15 cellular contexts compared by ENCODE assay signal in genomic region chr4:19026281-19026680, GRCh38.
DNase-seq lines count a peak whose midpoint lies in the region; ATAC-seq and TF ChIP-seq lines count a peak whose summit lies in the region.
"Had no signal": no experiment of that assay in that cellular context is flagged by ENCODE, and none has a peak within 500 bp of the region (broad histone marks: within the 10 kb centered on the region; RNA-seq: fewer than 3 reads in every experiment).

No MANE protein-coding gene starts in this region.

- peak; percentile 60 for DNase-seq in COR-L47 (lab: John Stamatoyannopoulos, UW)
- peak; percentile 51 for DNase-seq in NCI-H69 (lab: John Stamatoyannopoulos, UW)
- DNase-seq in fibroblast of the aortic adventitia (ENCODE audit: low read depth) = peak; percentile 1
- DNase-seq in omental fat pad (ENCODE audit: low spot score) = no peak
- DNase-seq in NCI-H82 (lab: John Stamatoyannopoulos, UW) = no peak
- no peak for DNase-seq in vagina (ENCODE audit: extremely low spot score in 2 of 2)
- DNase-seq: BE2C; effector memory CD4-positive, alpha-beta T cell; NCI-H187; ovary; stimulated activated CD4-positive, alpha-beta T cell treated with anti-CD3 and anti-CD28 coated beads, Interleukin-2, amount 100 ng/mL, for 24 hours; SW 1271 had no signal

- H3K9me3 ChIP-seq in vagina = no peaks in the 10 kb centered on the region
- H3K9me3 ChIP-seq: BE2C, ovary had no signal

- ATAC-seq in omental fat pad (ENCODE audit: low FRiP score) (peak; percentile 42), GM21390 (IDR thresholded peaks at IDR 0.05; ENCODE audit: unreplicated experiment) (no peak), HG02763 (IDR thresholded peaks at IDR 0.05; ENCODE audit: unreplicated experiment) (no peak)
- ATAC-seq: activated CD4-positive, CD25-positive, alpha-beta regulatory T cell treated with anti-CD3 and anti-CD28 coated beads, Interleukin-2, amount 50 U/mL, for 24 hours had no signal

- TF ChIP-seq CTCF in fibroblast of the aortic adventitia (IDR thresholded peaks at IDR 0.05; ENCODE audit: insufficient read depth, low read length) = no peak
- no peak for TF ChIP-seq CTCF in omental fat pad (IDR thresholded peaks at IDR 0.05)
- no peak for TF ChIP-seq CTCF in vagina (IDR thresholded peaks at IDR 0.05)

- H3K4me3 ChIP-seq in fibroblast of the aortic adventitia (ENCODE audit: low read depth, low read length) (no peak overlapping the region), vagina (no peak overlapping the region)
- H3K4me3 ChIP-seq: ovary had no signal

- H3K27me3 ChIP-seq in vagina = no peaks in the 10 kb centered on the region
- H3K27me3 ChIP-seq: ovary had no signal

- TF ChIP-seq POLR2A in vagina (IDR thresholded peaks at IDR 0.05) = no peak

- intact Hi-C loops in vagina (cut with DNase I) = no loop called here

- H3K27ac ChIP-seq in vagina = no peak overlapping the region
- H3K27ac ChIP-seq: ovary had no signal

- no peaks in the 10 kb centered on the region for H3K36me3 ChIP-seq in vagina
- H3K36me3 ChIP-seq: BE2C, ovary had no signal

- H3K4me1 ChIP-seq in vagina = no peaks in the 10 kb centered on the region
- H3K4me1 ChIP-seq: BE2C had no signal

Comparison
In these comparisons a context has a peak if more than half of its experiments do, and no peak if none do; other contexts are left out.
1. DNase-seq: peak in COR-L47 (single experiment), NCI-H69 (single experiment) and fibroblast of the aortic adventitia (single experiment); none in omental fat pad (single experiment), NCI-H82 (single experiment) and vagina (0 of 2).